In genomic region chr1:93980881-93981280, GRCh38 we compare ENCODE assay signal across 1 cellular context.
TF ChIP-seq lines count a peak whose summit lies in the region.

No MANE protein-coding gene starts in this region.

TF ChIP-seq in GM23338, 12 proteins besides CTCF, POLR2A, EP300 and RAD21 (continued from another document):
- TF ChIP-seq ZNF462 (CRISPR knock-in tag; IDR thresholded peaks at IDR 0.05): no peak
- no peak for TF ChIP-seq ZNF331 (CRISPR knock-in tag; IDR thresholded peaks at IDR 0.05; ENCODE audit: low read depth)
- TF ChIP-seq CREB1 (CRISPR knock-in tag; IDR thresholded peaks at IDR 0.05; ENCODE audit: low read depth): no peak
- TF ChIP-seq JUNB (IDR thresholded peaks at IDR 0.05; ENCODE audit: unreplicated experiment): no peak
- TF ChIP-seq EZH2phosphoT487 (IDR thresholded peaks at IDR 0.05; ENCODE audit: unreplicated experiment): no peak
- no peak for TF ChIP-seq EZH2 (IDR thresholded peaks at IDR 0.05; ENCODE audit: low read depth, unreplicated experiment)
